ENCODE assay signal across 31 cellular contexts in the genomic region with DNA sequence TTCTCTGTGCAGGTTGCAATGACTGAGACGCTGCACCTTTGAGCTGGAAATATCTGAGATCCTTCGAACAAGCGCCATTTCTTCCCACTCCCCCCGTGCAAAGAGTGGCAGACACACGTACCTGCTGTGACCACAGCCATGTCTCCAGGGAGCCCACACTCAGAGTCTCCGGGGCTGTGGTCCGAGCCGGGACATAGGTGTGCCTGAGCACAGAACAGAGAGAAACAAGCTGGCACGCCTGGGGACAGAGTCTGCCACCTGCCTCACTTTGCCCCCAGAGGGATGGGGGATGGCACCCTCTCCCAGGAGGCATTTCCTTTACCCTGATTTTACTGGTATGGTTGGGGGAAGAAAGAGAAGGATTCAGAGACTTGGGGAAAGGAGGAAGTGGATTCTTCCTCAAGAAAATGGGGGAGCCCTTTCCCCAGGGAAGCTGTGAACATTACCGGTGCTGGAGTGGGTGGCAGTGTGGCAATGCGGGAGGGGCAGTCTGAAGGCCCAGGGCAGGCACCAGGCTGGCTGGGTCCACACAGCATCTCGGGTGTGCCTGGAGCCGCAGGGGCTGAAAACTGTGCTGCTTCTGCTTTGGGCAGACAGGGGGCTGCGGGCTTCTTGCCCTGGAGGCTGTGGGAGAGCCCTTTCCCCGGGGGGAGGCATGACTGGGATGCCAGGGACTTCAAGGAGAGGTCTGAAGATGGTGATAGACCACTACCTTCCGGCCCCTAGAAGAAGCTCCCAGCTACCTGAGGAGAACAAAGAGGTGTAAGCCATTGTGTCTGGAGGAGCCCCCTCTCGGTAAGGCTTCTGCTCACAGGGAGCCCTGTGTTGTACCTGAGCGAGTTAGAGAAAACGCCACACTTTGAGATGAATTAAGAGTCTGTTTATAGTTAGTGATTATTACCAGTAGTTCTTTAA. TPM values are rescaled to one million over a fixed set of nuclear protein-coding genes. Genes with fewer than 3 reads are reported as not detected.
DNase-seq lines count a peak whose midpoint lies in the region; ATAC-seq and TF ChIP-seq lines count a peak whose summit lies in the region.
"Had no signal": no experiment of that assay in that cellular context is flagged by ENCODE, and none has a peak within 500 bp of the region (broad histone marks: within the 10 kb centered on the region; RNA-seq: fewer than 3 reads in every experiment).

No MANE protein-coding gene starts in this region.

- intact Hi-C loops in cardiac septum (cut with DNase I) (no loop called here), left ventricle myocardium inferior (cut with micrococcal nuclease) (no loop called here)
- intact Hi-C loops in dendritic cell treated with granulocyte-macrophage colony-stimulating factor and Interleukin-4, amounts not matched to agents 40 ng/mL and 50 ng/mL, for 4 days (cut with micrococcal nuclease) = no loop called here

- peak overlapping the region; percentile 69 for H3K27ac Mint-ChIP-seq in dendritic cell treated with granulocyte-macrophage colony-stimulating factor and Interleukin-4, amounts not matched to agents 40 ng/mL and 50 ng/mL, for 4 days
- peak overlapping the region; percentile 60 for H3K27ac Mint-ChIP-seq in neural crest cell (ENCODE audit: unreplicated experiment)
- H3K27ac Mint-ChIP-seq: activated naive CD4-positive, alpha-beta T cell treated with anti-CD3 and anti-CD28 coated beads, Interleukin-2, amount 50 U/mL, for 24 hours; CD8-positive, alpha-beta T cell; mesothelial cell of epicardium; T-helper 1 cell treated with Interleukin-12 subunit alpha and Interleukin-12 subunit beta and Interleukin-4 antibody, amounts not matched to agents 30 μg/mL and 1 μg/mL, for 36 hours had no signal

- no peak for ATAC-seq in HG03354 (IDR thresholded peaks at IDR 0.05; ENCODE audit: poor library complexity, severe bottlenecking, unreplicated experiment)
- ATAC-seq: activated CD4-positive, CD25-positive, alpha-beta regulatory T cell treated with anti-CD3 and anti-CD28 coated beads, Interleukin-2, amount 50 U/mL, for 24 hours; CD8-positive, alpha-beta T cell; HCT116 had no signal

- H3K36me3 ChIP-seq in right atrium auricular region = no peaks in the 10 kb centered on the region
- H3K36me3 ChIP-seq in left ventricle myocardium inferior = no peaks in the 10 kb centered on the region
- H3K36me3 ChIP-seq: ascending aorta, cardiac muscle cell, esophagus squamous epithelium, ovary, thoracic aorta, uterus had no signal

- H3K4me3 ChIP-seq in right atrium auricular region (no peak overlapping the region), left ventricle myocardium inferior (no peak overlapping the region)
- H3K4me3 ChIP-seq: ascending aorta, cardiac muscle cell, esophagus squamous epithelium, ovary, thoracic aorta, uterus had no signal

- H3K9me3 ChIP-seq in right atrium auricular region = no peaks in the 10 kb centered on the region
- no peaks in the 10 kb centered on the region for H3K9me3 ChIP-seq in left ventricle myocardium inferior (replicated peaks)
- H3K9me3 ChIP-seq: ascending aorta, esophagus squamous epithelium, ovary, thoracic aorta, uterus had no signal

- H3K4me1 Mint-ChIP-seq in dendritic cell treated with granulocyte-macrophage colony-stimulating factor and Interleukin-4, amounts not matched to agents 40 ng/mL and 50 ng/mL, for 4 days (ENCODE audit: low read depth) = peaks cover 55% of the 10 kb centered on the region
- peaks cover 4% of the 10 kb centered on the region for H3K4me1 Mint-ChIP-seq in neural crest cell

- no peak overlapping the region for H3K4me3 Mint-ChIP-seq in dendritic cell treated with granulocyte-macrophage colony-stimulating factor and Interleukin-4, amounts not matched to agents 40 ng/mL and 50 ng/mL, for 4 days
- no peak overlapping the region for H3K4me3 Mint-ChIP-seq in neural crest cell
- H3K4me3 Mint-ChIP-seq: activated naive CD4-positive, alpha-beta T cell treated with anti-CD3 and anti-CD28 coated beads, Interleukin-2, amount 50 U/mL, for 24 hours; CD8-positive, alpha-beta T cell; mesothelial cell of epicardium; naive B cell; T-helper 1 cell treated with Interleukin-12 subunit alpha and Interleukin-12 subunit beta and Interleukin-4 antibody, amounts not matched to agents 30 μg/mL and 1 μg/mL, for 36 hours had no signal

- DNase-seq in cardiac septum (ENCODE audit: low spot score) (peak; percentile 62), right atrium auricular region (ENCODE audit: low spot score) (no peak), neural crest cell (ENCODE audit: low read depth, low spot score) (no peak), NCI-H2029 (lab: John Stamatoyannopoulos, UW) (no peak), left ventricle myocardium inferior (no peak)
- no peak for DNase-seq in activated CD8-positive, alpha-beta memory T cell treated with anti-CD3 and anti-CD28 coated beads, Interleukin-2, amount 50 U/mL, for 4 hours
- DNase-seq: activated CD4-positive, alpha-beta T cell treated with anti-CD3 and anti-CD28 coated beads, Interleukin-2, amount 50 U/mL, for 48 hours; CD8-positive, alpha-beta T cell; DMS 273 treated with DMSO at 0.1 percent for 48 hours; esophagus squamous epithelium; hypothalamus; Kasumi-1; left ventricle myocardium superior; naive B cell; NCI-H1436 treated with DMSO at 0.1 percent for 48 hours; NCI-H446 treated with DMSO at 0.1 percent for 48 hours; ovary; stimulated activated CD4-positive, alpha-beta T cell treated with anti-CD3 and anti-CD28 coated beads, Interleukin-12 subunit alpha, Interleukin-12 subunit beta, amount 100 ng/mL, for 4 hours; stimulated activated CD4-positive, alpha-beta T cell treated with anti-CD3 and anti-CD28 coated beads, Interleukin-4, amount 100 ng/mL, for 24 hours; stimulated activated naive CD4-positive, alpha-beta T cell; uterus had no signal

- H3K36me3 Mint-ChIP-seq in dendritic cell treated with granulocyte-macrophage colony-stimulating factor and Interleukin-4, amounts not matched to agents 40 ng/mL and 50 ng/mL, for 4 days (ENCODE audit: low read depth) = peaks cover 25% of the 10 kb centered on the region
- no peaks in the 10 kb centered on the region for H3K36me3 Mint-ChIP-seq in neural crest cell (ENCODE audit: low read depth)
- H3K36me3 Mint-ChIP-seq: mesothelial cell of epicardium had no signal

- H3K27me3 Mint-ChIP-seq in dendritic cell treated with granulocyte-macrophage colony-stimulating factor and Interleukin-4, amounts not matched to agents 40 ng/mL and 50 ng/mL, for 4 days = no peaks in the 10 kb centered on the region
- peaks cover 5% of the 10 kb centered on the region for H3K27me3 Mint-ChIP-seq in neural crest cell (ENCODE audit: low read depth)
- H3K27me3 Mint-ChIP-seq: activated naive CD4-positive, alpha-beta T cell treated with anti-CD3 and anti-CD28 coated beads, Interleukin-2, amount 50 U/mL, for 24 hours had no signal

- TF ChIP-seq CTCF in right atrium auricular region (IDR thresholded peaks at IDR 0.05) (no peak), neural crest cell (conservative IDR thresholded peaks at IDR 0.05) (no peak), left ventricle myocardium inferior (IDR thresholded peaks at IDR 0.05; ENCODE audit: borderline replicate concordance) (no peak)

- H3K27me3 ChIP-seq in right atrium auricular region = no peaks in the 10 kb centered on the region
- H3K27me3 ChIP-seq in left ventricle myocardium inferior (ENCODE audit: low read depth) = peaks cover 47% of the 10 kb centered on the region
- H3K27me3 ChIP-seq: ascending aorta, cardiac muscle cell, ovary, uterus had no signal

- H3K27ac ChIP-seq in right atrium auricular region (no peak overlapping the region), left ventricle myocardium inferior (replicated peaks) (no peak overlapping the region)
- H3K27ac ChIP-seq: ascending aorta, cardiac muscle cell, esophagus squamous epithelium, ovary, thoracic aorta, uterus had no signal

- H3K4me1 ChIP-seq in right atrium auricular region (peaks cover 0 to 16% of the 10 kb centered on the region in 2 donors), left ventricle myocardium inferior (peaks cover 16% of the 10 kb centered on the region)
- H3K4me1 ChIP-seq: ascending aorta, uterus had no signal

- H3K9me3 Mint-ChIP-seq in dendritic cell treated with granulocyte-macrophage colony-stimulating factor and Interleukin-4, amounts not matched to agents 40 ng/mL and 50 ng/mL, for 4 days = no peaks in the 10 kb centered on the region
- no peaks in the 10 kb centered on the region for H3K9me3 Mint-ChIP-seq in neural crest cell
- H3K9me3 Mint-ChIP-seq: activated naive CD4-positive, alpha-beta T cell treated with anti-CD3 and anti-CD28 coated beads, Interleukin-2, amount 50 U/mL, for 24 hours; CD8-positive, alpha-beta T cell; mesothelial cell of epicardium; naive B cell; T-helper 1 cell treated with Interleukin-12 subunit alpha and Interleukin-12 subunit beta and Interleukin-4 antibody, amounts not matched to agents 30 μg/mL and 1 μg/mL, for 36 hours had no signal

RNA-seq across cellular contexts. Expression of a gene that starts 6.6 kb away (rescaled TPM):
- total RNA-seq in cardiac septum (1.00 TPM), right atrium auricular region (under 1 TPM in 1 of 2 donors, not detected in 1; 0.51 TPM), neural crest cell (not detected in 2 replicates), left ventricle myocardium inferior (1.2 TPM)
- total RNA-seq: cardiac muscle cell, mesothelial cell of epicardium had no signal
